Comparison of ENCODE assay signal across 1 cellular context in genomic region chr11:62592989-62593421, GRCh38.
TF ChIP-seq lines count a peak whose summit lies in the region.

No MANE protein-coding gene starts in this region.

TF ChIP-seq in endothelial cell of umbilical vein, 7 proteins besides CTCF, POLR2A, EP300 and RAD21:
- TF ChIP-seq MAX (IDR thresholded peaks at IDR 0.05; ENCODE audit: insufficient read depth, insufficient read length) = no peak
- no peak for TF ChIP-seq GATA2 (IDR thresholded peaks at IDR 0.05; ENCODE audit: insufficient read depth, insufficient read length, low read depth, low read length)
- no peak for TF ChIP-seq MYC (IDR thresholded peaks at IDR 0.05; ENCODE audit: low read depth, low read length)
- no peak for TF ChIP-seq FOS (IDR thresholded peaks at IDR 0.05; ENCODE audit: borderline replicate concordance, insufficient read depth, low read length)
- no peak for TF ChIP-seq JUN (IDR thresholded peaks at IDR 0.05; ENCODE audit: borderline replicate concordance, insufficient read depth, insufficient read length, low read depth)
- TF ChIP-seq POLR2AphosphoS5 (IDR thresholded peaks at IDR 0.05; ENCODE audit: insufficient read depth, low read depth, low read length) = no peak
- TF ChIP-seq EZH2 (IDR thresholded peaks at IDR 0.05; ENCODE audit: borderline replicate concordance, low read depth, low read length, severe bottlenecking) = no peak
